ENCODE assay signal across 13 cellular contexts in genomic region chr6:157557541-157557940, GRCh38.
A peak's percentile ranks its signal among the peaks of the same experiment; 100 is the strongest.
DNase-seq lines count a peak whose midpoint lies in the region; ATAC-seq and TF ChIP-seq lines count a peak whose summit lies in the region.
"Had no signal": no experiment of that assay in that cellular context is flagged by ENCODE, and none has a peak within 500 bp of the region (broad histone marks: within the 10 kb centered on the region; RNA-seq: fewer than 3 reads in every experiment).

No MANE protein-coding gene starts in this region.

- no peak overlapping the region for H3K4me3 ChIP-seq in GM12864 (ENCODE audit: low read depth, low read length)
- H3K4me3 ChIP-seq: GM23248, tibial artery had no signal

- DNase-seq in GM12864 (ENCODE audit: low read depth): peak; percentile 82
- DNase-seq in OCI-M1 (lab: John Stamatoyannopoulos, UW): peak; percentile 12
- no peak for DNase-seq in GF-D8 (lab: John Stamatoyannopoulos, UW)
- DNase-seq in EL: no peak
- DNase-seq in NCI-H2029 (lab: John Stamatoyannopoulos, UW): no peak
- DNase-seq in epidermal melanocyte (ENCODE audit: insufficient read length, low spot score): no peak
- DNase-seq: activated CD4-positive, alpha-beta T cell treated with anti-CD3 and anti-CD28 coated beads for 1 hour; GM23248; mammary epithelial cell; stimulated activated CD4-positive, alpha-beta T cell treated with anti-CD3 and anti-CD28 coated beads, Interleukin-12 subunit alpha, Interleukin-12 subunit beta, amount 100 ng/mL, for 4 hours had no signal

- TF ChIP-seq CTCF in GM12864 (IDR thresholded peaks at IDR 0.05; ENCODE audit: low read depth, low read length, missing control alignments): no peak

- peak; percentile 45 for ATAC-seq in GM19452 (IDR thresholded peaks at IDR 0.05; ENCODE audit: unreplicated experiment)
- peak; percentile 33 for ATAC-seq in HG03060 (IDR thresholded peaks at IDR 0.05; ENCODE audit: low read depth, unreplicated experiment)

Comparison
In these comparisons a context has a peak if more than half of its experiments do, and no peak if none do; other contexts are left out.
1. DNase-seq: peak in GM12864 (single experiment) and OCI-M1 (single experiment); none in GF-D8 (single experiment), EL (single experiment), NCI-H2029 (single experiment) and epidermal melanocyte (single experiment).